In the genomic region with DNA sequence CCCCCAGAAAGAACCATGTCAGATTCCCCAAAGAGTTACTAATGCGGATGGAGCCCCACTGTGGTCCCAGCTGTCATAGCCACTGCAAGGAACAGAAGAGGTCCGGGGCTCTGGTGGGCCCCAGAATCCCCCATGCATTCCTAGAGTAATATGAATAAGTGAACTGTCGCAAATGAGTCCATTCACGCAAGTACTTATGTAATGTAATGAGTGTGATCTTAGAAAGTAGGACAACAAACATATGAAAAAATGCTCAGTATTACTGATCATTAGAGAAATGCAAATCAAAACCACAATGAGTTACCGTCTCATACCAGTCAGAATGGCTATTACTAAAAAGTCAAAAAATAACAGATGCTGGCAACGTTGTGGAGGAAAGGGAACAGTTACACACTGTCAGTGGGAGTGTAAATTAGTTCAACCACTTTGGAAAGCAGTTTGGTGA, we compare ENCODE assay signal across 11 cellular contexts.
DNase-seq lines count a peak whose midpoint lies in the region; ATAC-seq lines count a peak whose summit lies in the region.
"Had no signal": no experiment of that assay in that cellular context is flagged by ENCODE, and none has a peak within 500 bp of the region (broad histone marks: within the 10 kb centered on the region; RNA-seq: fewer than 3 reads in every experiment).

No MANE protein-coding gene starts in this region.

- peak; percentile 30 for DNase-seq in stimulated activated naive CD4-positive, alpha-beta T cell treated with Interleukin-2 at 50 U/mL for 16 hours (lab: John Stamatoyannopoulos, UW)
- no peak for DNase-seq in stimulated activated naive CD4-positive, alpha-beta T cell (lab: John Stamatoyannopoulos, UW)
- DNase-seq in A172 (ENCODE audit: low spot score), result no peak
- no peak for DNase-seq in mucosa of gallbladder (ENCODE audit: low spot score)
- DNase-seq in effector CD8-positive, alpha-beta T cell (lab: John Stamatoyannopoulos, UW), result no peak
- no peak for DNase-seq in ACHN
- DNase-seq: CD4-positive, alpha-beta T cell; mammary epithelial cell had no signal

- in situ Hi-C loops in ACHN (cut with HindIII; ENCODE audit: low pct_ligation_motif_present, low pct_unique_long_range_greater_than_20kb, low sequenced_read_pairs), result no loop called here

- ATAC-seq in GM21786 (IDR thresholded peaks at IDR 0.05; ENCODE audit: unreplicated experiment), result peak; percentile 73
- peak; percentile 82 for ATAC-seq in HG03432 (IDR thresholded peaks at IDR 0.05; ENCODE audit: unreplicated experiment)
- ATAC-seq: WTC11 had no signal
